ENCODE assay signal across 9 cellular contexts in the genomic region with DNA sequence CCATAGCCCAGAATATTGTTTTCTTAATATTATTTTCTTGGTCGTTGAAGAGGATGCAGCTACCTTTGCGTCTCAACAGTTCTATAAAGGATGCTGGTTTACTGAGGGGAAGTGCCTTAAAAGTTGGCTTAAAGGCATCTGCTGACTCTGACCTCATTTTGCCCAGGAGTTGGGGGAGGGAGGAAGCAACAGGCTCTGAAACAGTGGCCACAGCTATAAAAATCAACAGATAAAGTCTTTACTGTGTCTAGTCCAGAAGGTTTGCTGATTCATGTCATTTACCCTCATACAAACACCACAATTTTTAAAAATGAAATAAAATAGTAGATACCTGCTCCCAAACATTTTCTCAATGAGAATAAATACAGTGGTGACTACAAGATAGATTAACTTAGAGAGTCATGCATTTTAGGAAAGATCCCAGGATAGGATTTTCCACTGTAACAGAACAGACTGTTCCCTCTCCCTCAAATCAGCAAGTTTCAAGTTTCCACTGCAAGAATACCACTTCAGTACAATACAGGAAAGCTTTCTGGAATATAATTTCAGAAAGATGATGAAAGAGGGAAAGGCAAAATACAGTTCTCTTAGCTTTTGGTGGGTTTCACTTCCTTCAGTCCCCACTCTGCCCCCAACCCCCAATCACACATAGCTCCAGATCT. TPM values are rescaled to one million over a fixed set of nuclear protein-coding genes. Genes with fewer than 3 reads are reported as not detected.
DNase-seq lines count a peak whose midpoint lies in the region; ATAC-seq, FAIRE-seq and TF ChIP-seq lines count a peak whose summit lies in the region.
"Had no signal": no experiment of that assay in that cellular context is flagged by ENCODE, and none has a peak within 500 bp of the region (broad histone marks: within the 10 kb centered on the region; RNA-seq: fewer than 3 reads in every experiment).

No MANE protein-coding gene starts in this region.

- no peak for TF ChIP-seq RAD21 in K562 (CRISPR knock-in tag; conservative IDR thresholded peaks at IDR 0.05 in 1 of 2, IDR thresholded peaks at IDR 0.05 in 1 of 2)

- no peak overlapping the region for H3K27ac Mint-ChIP-seq in neural crest cell (ENCODE audit: unreplicated experiment)

- no peak overlapping the region for H2AFZ ChIP-seq in K562 (ENCODE audit: low read depth, low read length)

- TF ChIP-seq POLR2A in K562 (conservative IDR thresholded peaks at IDR 0.05) = no peak

- H3K4me3 ChIP-seq in K562 = no peak overlapping the region

- peak overlapping the region; percentile 62 for H3K27ac ChIP-seq in K562 (ENCODE audit: extremely low read depth, low read depth, low read length)

- POLR2A ChIA-PET in K562 (lab: Yijun Ruan, JAX) = interaction anchor here (1.0 to 1.7 kb wide), 2 partner anchors 10 to 19 kb away, joined by 3 to 4 read pairs; no protein-coding TSS in a partner anchor

- CTCF ChIA-PET in K562 (lab: Yijun Ruan, JAX; ENCODE audit: low intra/inter-chr PET ratio) = no interaction called here

- intact Hi-C loops in K562 (cut with micrococcal nuclease) = no loop called here

- H3K36me3 ChIP-seq in K562 (ENCODE audit: control insufficient read depth, insufficient read depth, low read length) = no peaks in the 10 kb centered on the region

- in situ Hi-C loops in K562 (cut with MboI) = no loop called here

- no peaks in the 10 kb centered on the region for H3K9me3 ChIP-seq in K562 (replicated peaks; ENCODE audit: control insufficient read depth, insufficient read depth, low read depth, low read length)

- WGBS in K562 (ENCODE audit: insufficient coverage, low coverage, missing lambda C conversion rate) = 0% methylated on average over 2 of the region's 2 CpGs

- FAIRE-seq in K562 (lab: Jason Lieb, UNC) = peak; percentile 44

- peak; percentile 53 for ATAC-seq in K562

- H3K79me2 ChIP-seq in K562 (ENCODE audit: control insufficient read depth, insufficient read depth, low read length) = peaks cover 5% of the 10 kb centered on the region; the same call in 2 of the 3 replicates

- H3K9me3 Mint-ChIP-seq in neural crest cell = no peaks in the 10 kb centered on the region

- peak; percentile 9 for DNase-seq in ELR (ENCODE audit: low read depth)
- peak; percentile 45 for DNase-seq in LHCN-M2 (ENCODE audit: low read depth)
- peak in 2 of 4 experiments; percentile 20 to 38 for DNase-seq in K562 (ENCODE audit: extremely low read depth in 1 of 4, low spot score in 3 of 4)
- DNase-seq in neural crest cell (ENCODE audit: low read depth, low spot score) = no peak
- no peak for DNase-seq in SW480 (ENCODE audit: low spot score)
- no peak for DNase-seq in NCI-H524 treated with DMSO at 0.1 percent for 48 hours (lab: John Stamatoyannopoulos, UW)
- no peak for DNase-seq in kidney tubule cell (ENCODE audit: low spot score)
- no peak for DNase-seq in NCI-H2029 treated with DMSO at 0.1 percent for 48 hours (lab: John Stamatoyannopoulos, UW)
- DNase-seq: DMS79 had no signal

- peaks cover 0 to 6% of the 10 kb centered on the region in 2 experiments; a peak in 4 of 5 replicates for H3K4me1 ChIP-seq in K562 (replicated peaks in 1 of 2; ENCODE audit: control insufficient read depth in 2 of 2, insufficient read depth in 2 of 2, low read length in 2 of 2)

- no peak for TF ChIP-seq CTCF in K562 (IDR thresholded peaks at IDR 0.05 in 2 of 3, conservative IDR thresholded peaks at IDR 0.05 in 1 of 3; ENCODE audit: insufficient read depth in 2 of 3, low read depth in 1 of 3, low read length in 3 of 3)
- no peak for TF ChIP-seq CTCF in neural crest cell (conservative IDR thresholded peaks at IDR 0.05)

- no peaks in the 10 kb centered on the region for H3K27me3 ChIP-seq in K562 (ENCODE audit: control insufficient read depth in 2 of 2, insufficient read depth in 2 of 2, low read length in 2 of 2)

- peaks cover 3% of the 10 kb centered on the region for H3K36me3 Mint-ChIP-seq in neural crest cell (ENCODE audit: low read depth)

- no peak for TF ChIP-seq EP300 in K562 (IDR thresholded peaks at IDR 0.05; ENCODE audit: low read length)

- H3K9me1 ChIP-seq in K562 (ENCODE audit: control insufficient read depth, insufficient read depth, low read length) = no peaks in the 10 kb centered on the region

- H3K9ac ChIP-seq in K562 (ENCODE audit: insufficient read depth in 1 of 2, low read depth in 2 of 2, low read length in 2 of 2) = peak overlapping the region in 1 of 2 experiments; percentile 38; a peak in 2 of 4 replicates

- H4K20me1 ChIP-seq in K562 (replicated peaks; ENCODE audit: control insufficient read depth, insufficient read depth, low read length) = no peaks in the 10 kb centered on the region

- peaks cover 25% of the 10 kb centered on the region for H3K4me1 Mint-ChIP-seq in neural crest cell

- H3K27me3 Mint-ChIP-seq in neural crest cell (ENCODE audit: low read depth) = no peaks in the 10 kb centered on the region

- peak overlapping the region; percentile 38 for H3K4me3 Mint-ChIP-seq in neural crest cell

- H3K4me2 ChIP-seq in K562 (ENCODE audit: insufficient read depth, low read length) = 0 out of 2 replicates have a peak overlapping the region, but pooled peaks have one; percentile 8

- BruUV-seq in K562 (replicated peaks; lab: Mats Ljungman, UMichigan) = no TSS peak

TF ChIP-seq in K562, 482 proteins besides CTCF, POLR2A, EP300 and RAD21:
- TF ChIP-seq JUND (IDR thresholded peaks at IDR 0.05; ENCODE audit: borderline replicate concordance, low read depth, low read length) = peak; percentile 33; the same call in 1 of the 2 replicates
- peak; percentile 52; the same call in 1 of the 3 replicates for TF ChIP-seq JUND (tag; IDR thresholded peaks at IDR 0.05; ENCODE audit: borderline replicate concordance, low read depth, low read length)
- no peak for TF ChIP-seq E2F3 (CRISPR knock-in tag; IDR thresholded peaks at IDR 0.05)
- peak; percentile 33; the same call in 1 of the 2 replicates for TF ChIP-seq MAFK (IDR thresholded peaks at IDR 0.05; ENCODE audit: low read length)
- TF ChIP-seq NR3C1 (CRISPR knock-in tag; IDR thresholded peaks at IDR 0.05) = no peak
- TF ChIP-seq TGIF2 (CRISPR knock-in tag; IDR thresholded peaks at IDR 0.05) = no peak
- TF ChIP-seq MAFG (tag; conservative IDR thresholded peaks at IDR 0.05) = peak; percentile 58
- peak; percentile 76 for TF ChIP-seq ZNF316 (IDR thresholded peaks at IDR 0.05)
- TF ChIP-seq TBL1XR1 (IDR thresholded peaks at IDR 0.05; ENCODE audit: low read length in 2 of 2) = peak in 1 of 2 experiments; percentile 28; a peak in 1 of 4 replicates
- TF ChIP-seq RCOR1 (IDR thresholded peaks at IDR 0.05; ENCODE audit: borderline replicate concordance in 1 of 2, low read depth in 2 of 2, low read length in 2 of 2) = 0 out of 4 replicates have a peak, but pooled peaks of 1 of the 2 experiments have one; percentile 4
- TF ChIP-seq NFE2 (IDR thresholded peaks at IDR 0.05; ENCODE audit: low read depth) = peak; percentile 49
- TF ChIP-seq, protein P1, sequence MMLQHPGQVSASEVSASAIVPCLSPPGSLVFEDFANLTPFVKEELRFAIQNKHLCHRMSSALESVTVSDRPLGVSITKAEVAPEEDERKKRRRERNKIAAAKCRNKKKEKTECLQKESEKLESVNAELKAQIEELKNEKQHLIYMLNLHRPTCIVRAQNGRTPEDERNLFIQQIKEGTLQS (IDR thresholded peaks at IDR 0.05) = peak; percentile 14; the same call in 1 of the 2 replicates
- TF ChIP-seq, protein P1 (CRISPR knock-in tag; conservative IDR thresholded peaks at IDR 0.05) = no peak
- 0 out of 2 replicates have a peak, but pooled peaks have one; percentile 10 for TF ChIP-seq NCOR1 (IDR thresholded peaks at IDR 0.05)
- TF ChIP-seq ZNF175 (CRISPR knock-in tag; IDR thresholded peaks at IDR 0.05; ENCODE audit: low read depth) = no peak
- 0 out of 2 replicates have a peak, but pooled peaks have one; percentile 7 for TF ChIP-seq JUN (IDR thresholded peaks at IDR 0.05; ENCODE audit: borderline replicate concordance, low read depth, low read length)
- no peak for TF ChIP-seq JUN (CRISPR knock-in tag; IDR thresholded peaks at IDR 0.05; ENCODE audit: borderline replicate concordance)
- peak; percentile 70; the same call in 1 of the 2 replicates for TF ChIP-seq SPI1 (IDR thresholded peaks at IDR 0.05; ENCODE audit: borderline replicate concordance, low read depth, low read length)
- TF ChIP-seq C11orf30 (IDR thresholded peaks at IDR 0.05; ENCODE audit: low read depth) = peak; percentile 79
- peak; percentile 28; the same call in 1 of the 2 replicates for TF ChIP-seq ATF7 (IDR thresholded peaks at IDR 0.05)

RNA-seq across cellular contexts. Expression of a gene that starts 1.9 kb away (rescaled TPM):
- total RNA-seq in LHCN-M2 (2014; rRNA removed) (19.6 and 20.6 TPM in 2 replicates), K562 (2014; rRNA removed) (5.8 and 6.2 TPM in 2 replicates), K562 (2014; rRNA removed; fragmentation: Illumina TruSeq; extraction: Trizol) (6.8 and 7.3 TPM in 2 replicates), K562 (2015; rRNA removed; fragmentation: Illumina TruSeq; extraction: Trizol) (5.6 TPM in 2 replicates), K562 (2021) (7.4 and 8.0 TPM in 2 replicates), neural crest cell (10.1 and 10.2 TPM in 2 replicates)
- 3.9 TPM for polyA plus RNA-seq in LHCN-M2 (2012)
- total RNA-seq in K562 (2011; cell fraction: chromatin; rRNA removed; ENCODE audit: low replicate concordance) = 7.5 and 13.4 TPM in 2 replicates
- total RNA-seq in K562 (2011; cell fraction: nucleolus; rRNA removed) = 4.5 and 5.4 TPM in 2 replicates
- total RNA-seq in K562 (2011; cell fraction: nucleoplasm; rRNA removed) = 6.8 and 7.2 TPM in 2 replicates
- polyA plus RNA-seq in K562 (2011; rRNA removed) (6.8 and 9.6 TPM in 2 replicates), K562 (2014; fragmentation: Illumina TruSeq; extraction: Trizol) (7.0 and 8.1 TPM in 2 replicates), K562 (2014; fragmentation: Nextera tagmentation; extraction: Ambion mirVana) (1 to 10 TPM; 2.4 to 2.6 TPM), K562 (2014; rRNA removed) (5.1 and 5.8 TPM in 2 replicates)
- polyA plus RNA-seq in K562 (2011; cell fraction: cytosol; rRNA removed) = 4.5 and 6.1 TPM in 2 replicates
- polyA plus RNA-seq in K562 (2011; cell fraction: nucleus; rRNA removed) = 15.7 and 16.1 TPM in 2 replicates
- polyA plus RNA-seq in K562 (2012) = 5.1 and 5.7 TPM in 2 replicates
- 12.8 and 16.6 TPM in 2 replicates for polyA minus RNA-seq in K562 (2011; rRNA and poly(A)+ RNA removed)
- 4.7 and 4.9 TPM in 2 replicates for polyA minus RNA-seq in K562 (2011; cell fraction: cytosol; rRNA and poly(A)+ RNA removed)
- 6.3 and 9.1 TPM in 2 replicates for polyA minus RNA-seq in K562 (2011; cell fraction: nucleus; rRNA and poly(A)+ RNA removed)

Comparison
In these comparisons a context has a peak if more than half of its experiments do, and no peak if none do; other contexts are left out.
1. DNase-seq: peak in ELR (single experiment) and LHCN-M2 (single experiment); none in neural crest cell (single experiment), SW480 (single experiment), NCI-H524 treated with DMSO at 0.1 percent for 48 hours (single experiment), kidney tubule cell (single experiment) and NCI-H2029 treated with DMSO at 0.1 percent for 48 hours (single experiment).